ENCODE assay signal across 35 cellular contexts in genomic region chr10:90111671-90112070, GRCh38.
A peak's percentile ranks its signal among the peaks of the same experiment; 100 is the strongest.
DNase-seq lines count a peak whose midpoint lies in the region; ATAC-seq, FAIRE-seq and TF ChIP-seq lines count a peak whose summit lies in the region.
"Had no signal": no experiment of that assay in that cellular context is flagged by ENCODE, and none has a peak within 500 bp of the region (broad histone marks: within the 10 kb centered on the region; RNA-seq: fewer than 3 reads in every experiment).

No MANE protein-coding gene starts in this region.

- no peaks in the 10 kb centered on the region for H3K27me3 Mint-ChIP-seq in MCF 10A (ENCODE audit: insufficient read depth, unreplicated experiment)
- H3K27me3 Mint-ChIP-seq: activated CD8-positive, alpha-beta T cell treated with anti-CD3 and anti-CD28 coated beads for 36 hours; naive B cell; progenitor cell of endocrine pancreas had no signal

- TF ChIP-seq CTCF in MCF 10A (IDR thresholded peaks at IDR 0.05; ENCODE audit: unreplicated experiment) = no peak
- TF ChIP-seq CTCF in breast epithelium (IDR thresholded peaks at IDR 0.05) = no peak
- no peak for TF ChIP-seq CTCF in fibroblast of the aortic adventitia (IDR thresholded peaks at IDR 0.05; ENCODE audit: insufficient read depth, low read length)
- TF ChIP-seq CTCF in spleen (IDR thresholded peaks at IDR 0.05 in 8 of 11, conservative IDR thresholded peaks at IDR 0.05 in 3 of 11) = no peak

- TF ChIP-seq POLR2A in breast epithelium (IDR thresholded peaks at IDR 0.05) (no peak), spleen (IDR thresholded peaks at IDR 0.05) (no peak)

- H3K4me3 ChIP-seq in breast epithelium (no peak overlapping the region), fibroblast of the aortic adventitia (ENCODE audit: low read depth, low read length) (no peak overlapping the region), spleen (no peak overlapping the region)
- H3K4me3 ChIP-seq: GM23248, heart left ventricle, right lobe of liver, testis, uterus had no signal

- ATAC-seq in HG02798 (IDR thresholded peaks at IDR 0.05; ENCODE audit: poor library complexity, unreplicated experiment) = no peak
- ATAC-seq: activated CD8-positive, alpha-beta T cell treated with anti-CD3 and anti-CD28 coated beads for 36 hours; Panc1; right lobe of liver had no signal

- H3K27me3 ChIP-seq in breast epithelium = no peaks in the 10 kb centered on the region
- no peaks in the 10 kb centered on the region for H3K27me3 ChIP-seq in spleen (replicated peaks in 1 of 7)
- H3K27me3 ChIP-seq: heart left ventricle, right lobe of liver, testis, uterus had no signal

- POLR2A ChIA-PET in MCF 10A (lab: Yijun Ruan, JAX) = no interaction called here

- H3K27ac Mint-ChIP-seq in MCF 10A (ENCODE audit: low read depth, unreplicated experiment) = no peak overlapping the region
- H3K27ac Mint-ChIP-seq: activated CD8-positive, alpha-beta T cell treated with anti-CD3 and anti-CD28 coated beads for 36 hours; activated naive CD4-positive, alpha-beta T cell treated with anti-CD3 and anti-CD28 coated beads for 36 hours; activated T-helper 1 cell treated with anti-CD3 and anti-CD28 coated beads, Interleukin-12 subunit alpha, Interleukin-12 subunit beta, Interleukin-2, Interleukin-4 antibody, amounts not matched to agents 30 ng/mL and 10 ng/mL and 1 ng/mL, durations not matched to agents 14 hours and 24 hours and 36 hours; progenitor cell of endocrine pancreas; T-helper 2 cell treated with Interferon-gamma antibody and Interleukin-4, amounts not matched to agents 5 μg/mL and 100 μg/mL, for 36 hours had no signal

- no peaks in the 10 kb centered on the region for H3K36me3 Mint-ChIP-seq in MCF 10A (ENCODE audit: insufficient read depth, unreplicated experiment)

- 56 to 85% (median 74%) methylated on average over 1 of the region's 1 CpG for WGBS in spleen, 5 donors

- H3K9me3 Mint-ChIP-seq in MCF 10A (ENCODE audit: unreplicated experiment) = peaks cover 7% of the 10 kb centered on the region
- H3K9me3 Mint-ChIP-seq: activated CD8-positive, alpha-beta T cell treated with anti-CD3 and anti-CD28 coated beads for 36 hours; T-helper 2 cell treated with Interferon-gamma antibody and Interleukin-4, amounts not matched to agents 5 μg/mL and 100 μg/mL, for 36 hours had no signal

- FAIRE-seq in urothelium cell line (lab: Jason Lieb, UNC) = no peak
- FAIRE-seq: kidney had no signal

- H3K4me3 Mint-ChIP-seq in MCF 10A (ENCODE audit: unreplicated experiment) = no peak overlapping the region
- H3K4me3 Mint-ChIP-seq: activated CD8-positive, alpha-beta T cell treated with anti-CD3 and anti-CD28 coated beads for 36 hours; activated naive CD4-positive, alpha-beta T cell treated with anti-CD3 and anti-CD28 coated beads for 36 hours; activated T-helper 1 cell treated with anti-CD3 and anti-CD28 coated beads, Interleukin-12 subunit alpha, Interleukin-12 subunit beta, Interleukin-2, Interleukin-4 antibody, amounts not matched to agents 30 ng/mL and 10 ng/mL and 1 ng/mL, durations not matched to agents 14 hours and 24 hours and 36 hours; naive B cell; T-helper 2 cell treated with Interferon-gamma antibody and Interleukin-4, amounts not matched to agents 5 μg/mL and 100 μg/mL, for 36 hours had no signal

- CTCF ChIA-PET in MCF 10A (lab: Yijun Ruan, JAX) = interaction anchor here (1.3 kb wide), 1 partner anchor 13 kb away, joined by 4 read pairs; no protein-coding TSS in a partner anchor

- intact Hi-C loops in MCF 10A (cut with micrococcal nuclease) = no loop called here
- intact Hi-C loops in breast epithelium (cut with DNase I; ENCODE audit: low total_unique reads) = no loop called here
- intact Hi-C loops in spleen (cut with DNase I; ENCODE audit: low total_unique reads) = no loop called here

- peak; percentile 59 for DNase-seq in MCF 10A (ENCODE audit: unreplicated experiment)
- DNase-seq in breast epithelium (ENCODE audit: low spot score in 2 of 2) = no peak
- DNase-seq in amniotic stem cell (lab: John Stamatoyannopoulos, UW) = peak; percentile 3
- DNase-seq in fibroblast of the aortic adventitia (ENCODE audit: low read depth) = peak; percentile 13
- peak; percentile 22 for DNase-seq in urothelium cell line (ENCODE audit: low spot score)
- no peak for DNase-seq in substantia nigra (lab: John Stamatoyannopoulos, UW)
- no peak for DNase-seq in spleen
- DNase-seq: 8988T; activated CD8-positive, alpha-beta memory T cell treated with anti-CD3 and anti-CD28 coated beads, Interleukin-2, amount 50 U/mL, for 48 hours; activated CD8-positive, alpha-beta T cell treated with anti-CD3 and anti-CD28 coated beads for 36 hours; activated naive CD4-positive, alpha-beta T cell treated with anti-CD3 and anti-CD28 coated beads for 36 hours; caudate nucleus; cortex of kidney; DMS79; effector memory CD4-positive, alpha-beta T cell; GM23248; heart left ventricle; KG1; kidney; midbrain; naive B cell; NCI-H1417 treated with DMSO at 0.1 percent for 48 hours; NCI-H2029 treated with DMSO at 0.1 percent for 48 hours; NCI-H69; right lobe of liver; SIG-M5; stimulated activated CD4-positive, alpha-beta T cell treated with anti-CD3 and anti-CD28 coated beads, Interleukin-15, amount 100 ng/mL, for 24 hours; stimulated activated naive CD4-positive, alpha-beta T cell; testis; uterus had no signal

- H3K4me1 ChIP-seq in breast epithelium (no peaks in the 10 kb centered on the region), spleen (no peaks in the 10 kb centered on the region)
- H3K4me1 ChIP-seq: heart left ventricle, right lobe of liver, testis, uterus had no signal

- H3K9me3 ChIP-seq in breast epithelium (no peaks in the 10 kb centered on the region), spleen (peaks cover 0 to 6% (median 0%) of the 10 kb centered on the region in 8 donors)
- H3K9me3 ChIP-seq: heart left ventricle, right lobe of liver, testis, uterus had no signal

- H3K4me1 Mint-ChIP-seq in MCF 10A (ENCODE audit: insufficient read depth, unreplicated experiment) = peaks cover 6% of the 10 kb centered on the region
- H3K4me1 Mint-ChIP-seq: naive B cell had no signal

- no TSS peak for BruUV-seq in MCF 10A (replicated peaks; lab: Mats Ljungman, UMichigan)

- H3K27ac ChIP-seq in breast epithelium = no peak overlapping the region
- no peak overlapping the region for H3K27ac ChIP-seq in substantia nigra (ENCODE audit: low read depth, low read length, poor library complexity, severe bottlenecking)
- H3K27ac ChIP-seq in spleen = no peak overlapping the region
- H3K27ac ChIP-seq: GM23248, heart left ventricle, right lobe of liver, testis, uterus had no signal

- H3K36me3 ChIP-seq in breast epithelium (no peaks in the 10 kb centered on the region), spleen (no peaks in the 10 kb centered on the region)
- H3K36me3 ChIP-seq: heart left ventricle, right lobe of liver, uterus had no signal

Comparison
In these comparisons a context has a peak if more than half of its experiments do, and no peak if none do; other contexts are left out.
1. DNase-seq: peak in MCF 10A (single experiment), amniotic stem cell (single experiment), fibroblast of the aortic adventitia (single experiment) and urothelium cell line (single experiment); none in breast epithelium (0 of 2), substantia nigra (0 of 49) and spleen (single experiment).